ENCODE assay signal across 9 cellular contexts in genomic region chr19:11506101-11506555, GRCh38. TPM values are rescaled to one million over a fixed set of nuclear protein-coding genes. Genes with fewer than 3 reads are reported as not detected.
DNase-seq lines count a peak whose midpoint lies in the region; ATAC-seq lines count a peak whose summit lies in the region.
"Had no signal": no experiment of that assay in that cellular context is flagged by ENCODE, and none has a peak within 500 bp of the region (broad histone marks: within the 10 kb centered on the region; RNA-seq: fewer than 3 reads in every experiment).

No MANE protein-coding gene starts in this region.

- peaks cover 27% of the 10 kb centered on the region for H3K4me1 Mint-ChIP-seq in activated CD4-positive, alpha-beta T cell treated with anti-CD3 and anti-CD28 coated beads, Interleukin-2, amount 10 ng/mL, durations not matched to agents 7 days and 5 days
- peaks cover 22% of the 10 kb centered on the region for H3K4me1 Mint-ChIP-seq in activated CD4-positive, alpha-beta memory T cell treated with anti-CD3 and anti-CD28 coated beads, Interleukin-2, amount 10 ng/mL, durations not matched to agents 7 days and 5 days
- H3K4me1 Mint-ChIP-seq in stimulated activated effector memory CD8-positive, alpha-beta T cell treated with anti-CD3 and anti-CD28 coated beads, Interleukin-12 subunit alpha, Interleukin-12 subunit beta, amount 100 ng/mL, for 72 hours: peaks cover 31% of the 10 kb centered on the region

- H3K27me3 Mint-ChIP-seq in activated CD4-positive, alpha-beta T cell treated with anti-CD3 and anti-CD28 coated beads, Interleukin-2, amount 10 ng/mL, durations not matched to agents 7 days and 5 days: no peaks in the 10 kb centered on the region
- H3K27me3 Mint-ChIP-seq in activated CD4-positive, alpha-beta memory T cell treated with anti-CD3 and anti-CD28 coated beads, Interleukin-2, amount 10 ng/mL, durations not matched to agents 7 days and 5 days: no peaks in the 10 kb centered on the region

- WGBS in right cardiac atrium: 28% methylated on average over 20 of the region's 20 CpGs

- intact Hi-C loops in right cardiac atrium (cut with DNase I): no loop called here

- POLR2A ChIA-PET in activated CD4-positive, alpha-beta T cell treated with anti-CD3 and anti-CD28 coated beads, Interleukin-2, amount 10 ng/mL, durations not matched to agents 7 days and 5 days (lab: Charles Lee): interaction anchor here (0.6 kb wide), 1 partner anchor 30 kb away, joined by 6 read pairs; no protein-coding TSS in a partner anchor
- POLR2A ChIA-PET in activated CD4-positive, alpha-beta memory T cell treated with anti-CD3 and anti-CD28 coated beads, Interleukin-2, amount 10 ng/mL, durations not matched to agents 7 days and 5 days (lab: Charles Lee): interaction anchor here (0.9 to 3.2 kb wide), 7 partner anchors 14 to 131 kb away, joined by 3 to 14 read pairs (median 3); partner anchors contain the start of genes ECSIT and SWSAP1

- H3K27ac Mint-ChIP-seq in activated CD4-positive, alpha-beta T cell treated with anti-CD3 and anti-CD28 coated beads, Interleukin-2, amount 10 ng/mL, durations not matched to agents 7 days and 5 days: peak overlapping the region; percentile 94
- H3K27ac Mint-ChIP-seq in activated CD4-positive, alpha-beta memory T cell treated with anti-CD3 and anti-CD28 coated beads, Interleukin-2, amount 10 ng/mL, durations not matched to agents 7 days and 5 days: peak overlapping the region; percentile 84
- H3K27ac Mint-ChIP-seq in stimulated activated effector memory CD8-positive, alpha-beta T cell treated with anti-CD3 and anti-CD28 coated beads, Interleukin-12 subunit alpha, Interleukin-12 subunit beta, amount 100 ng/mL, for 72 hours: peak overlapping the region; percentile 97

- no peaks in the 10 kb centered on the region for H3K9me3 Mint-ChIP-seq in activated CD4-positive, alpha-beta T cell treated with anti-CD3 and anti-CD28 coated beads, Interleukin-2, amount 10 ng/mL, durations not matched to agents 7 days and 5 days
- H3K9me3 Mint-ChIP-seq in activated CD4-positive, alpha-beta memory T cell treated with anti-CD3 and anti-CD28 coated beads, Interleukin-2, amount 10 ng/mL, durations not matched to agents 7 days and 5 days: no peaks in the 10 kb centered on the region
- H3K9me3 Mint-ChIP-seq in stimulated activated effector memory CD8-positive, alpha-beta T cell treated with anti-CD3 and anti-CD28 coated beads, Interleukin-12 subunit alpha, Interleukin-12 subunit beta, amount 100 ng/mL, for 72 hours: no peaks in the 10 kb centered on the region

- H3K27me3 ChIP-seq in right cardiac atrium (ENCODE audit: control insufficient read depth, insufficient read depth): no peaks in the 10 kb centered on the region

- H3K9me3 ChIP-seq in right cardiac atrium (ENCODE audit: control insufficient read depth, low read length): no peaks in the 10 kb centered on the region

- no peaks in the 10 kb centered on the region for H3K4me1 ChIP-seq in right cardiac atrium (ENCODE audit: control insufficient read depth, insufficient read depth, low read length)

- peak overlapping the region; percentile 87 for H3K4me3 Mint-ChIP-seq in activated CD4-positive, alpha-beta T cell treated with anti-CD3 and anti-CD28 coated beads, Interleukin-2, amount 10 ng/mL, durations not matched to agents 7 days and 5 days
- H3K4me3 Mint-ChIP-seq in activated CD4-positive, alpha-beta memory T cell treated with anti-CD3 and anti-CD28 coated beads, Interleukin-2, amount 10 ng/mL, durations not matched to agents 7 days and 5 days: peak overlapping the region; percentile 81
- peak overlapping the region; percentile 85 for H3K4me3 Mint-ChIP-seq in stimulated activated effector memory CD8-positive, alpha-beta T cell treated with anti-CD3 and anti-CD28 coated beads, Interleukin-12 subunit alpha, Interleukin-12 subunit beta, amount 100 ng/mL, for 72 hours

- H3K36me3 Mint-ChIP-seq in activated CD4-positive, alpha-beta T cell treated with anti-CD3 and anti-CD28 coated beads, Interleukin-2, amount 10 ng/mL, durations not matched to agents 7 days and 5 days (ENCODE audit: low read depth): peaks cover 8% of the 10 kb centered on the region
- H3K36me3 Mint-ChIP-seq in activated CD4-positive, alpha-beta memory T cell treated with anti-CD3 and anti-CD28 coated beads, Interleukin-2, amount 10 ng/mL, durations not matched to agents 7 days and 5 days (ENCODE audit: low read depth): peaks cover 6% of the 10 kb centered on the region
- peaks cover 54% of the 10 kb centered on the region for H3K36me3 Mint-ChIP-seq in stimulated activated effector memory CD8-positive, alpha-beta T cell treated with anti-CD3 and anti-CD28 coated beads, Interleukin-12 subunit alpha, Interleukin-12 subunit beta, amount 100 ng/mL, for 72 hours

- peak overlapping the region; percentile 77 for H3K4me3 ChIP-seq in right cardiac atrium (ENCODE audit: low read length)

- CTCF ChIA-PET in activated CD4-positive, alpha-beta T cell treated with anti-CD3 and anti-CD28 coated beads, Interleukin-2, amount 10 ng/mL, durations not matched to agents 7 days and 5 days (lab: Charles Lee): no interaction called here
- CTCF ChIA-PET in activated CD4-positive, alpha-beta memory T cell treated with anti-CD3 and anti-CD28 coated beads, Interleukin-2, amount 10 ng/mL, durations not matched to agents 7 days and 5 days (lab: Charles Lee): interaction anchor here (0.5 to 1.5 kb wide), 4 partner anchors 9 to 125 kb away, joined by 3 to 4 read pairs (median 4); no protein-coding TSS in a partner anchor

- DNase-seq in activated CD4-positive, alpha-beta T cell treated with anti-CD3 and anti-CD28 coated beads, Interleukin-2, amount 10 ng/mL, durations not matched to agents 7 days and 5 days: no peak
- DNase-seq in activated CD4-positive, alpha-beta T cell treated with anti-CD3 and anti-CD28 coated beads, Interleukin-2, amount 50 U/mL, for 1 hour: no peak
- no peak for DNase-seq in activated CD4-positive, alpha-beta memory T cell treated with anti-CD3 and anti-CD28 coated beads, Interleukin-2, amount 10 ng/mL, durations not matched to agents 7 days and 5 days
- DNase-seq in right cardiac atrium (peak in 1 of 3 donors; percentile 70), DMS79 (lab: John Stamatoyannopoulos, UW) (no peak), AG20443 (ENCODE audit: low spot score) (no peak)
- DNase-seq in stimulated activated effector memory CD8-positive, alpha-beta T cell treated with anti-CD3 and anti-CD28 coated beads, Interleukin-12 subunit alpha, Interleukin-12 subunit beta, amount 100 ng/mL, for 72 hours (ENCODE audit: low spot score in 2 of 2): no peak

- ATAC-seq in HG03097 (IDR thresholded peaks at IDR 0.05; ENCODE audit: low FRiP score, unreplicated experiment) (peak; percentile 30), right cardiac atrium (peak; percentile 25 to 34)
- ATAC-seq in stimulated activated effector memory CD8-positive, alpha-beta T cell treated with anti-CD3 and anti-CD28 coated beads, Interleukin-12 subunit alpha, Interleukin-12 subunit beta, amount 100 ng/mL, for 72 hours: peak; percentile 49

- peak overlapping the region; percentile 14 for H3K27ac ChIP-seq in right cardiac atrium (ENCODE audit: low read length)

RNA-seq across cellular contexts. Expression of gene ZNF653, which starts 0.5 kb away (rescaled TPM):
- total RNA-seq in activated CD4-positive, alpha-beta T cell treated with anti-CD3 and anti-CD28 coated beads, Interleukin-2, amount 10 ng/mL, durations not matched to agents 7 days and 5 days: 10 to 100 TPM; 21.4 to 24.4 TPM
- 10 to 100 TPM; 15.6 to 16.5 TPM for total RNA-seq in activated CD4-positive, alpha-beta memory T cell treated with anti-CD3 and anti-CD28 coated beads, Interleukin-2, amount 10 ng/mL, durations not matched to agents 7 days and 5 days
- total RNA-seq in right cardiac atrium: 1 to 10 TPM; 3.1 to 5.4 (median 4.4) TPM
- polyA plus RNA-seq in right cardiac atrium: 4.5 TPM

RNA-seq across cellular contexts. Expression of gene ECSIT, which starts 22.8 kb away (rescaled TPM):
- 10 to 100 TPM; 21.6 to 28.8 TPM for total RNA-seq in activated CD4-positive, alpha-beta T cell treated with anti-CD3 and anti-CD28 coated beads, Interleukin-2, amount 10 ng/mL, durations not matched to agents 7 days and 5 days
- 10 to 100 TPM; 24.8 to 26.8 TPM for total RNA-seq in activated CD4-positive, alpha-beta memory T cell treated with anti-CD3 and anti-CD28 coated beads, Interleukin-2, amount 10 ng/mL, durations not matched to agents 7 days and 5 days
- 100 to 1,000 TPM in 2 of 4 donors, 10 to 100 TPM in 2; 88.1 to 126 (median 105) TPM for total RNA-seq in right cardiac atrium
- 133 TPM for polyA plus RNA-seq in right cardiac atrium

RNA-seq across cellular contexts. Expression of gene ELAVL3, which starts 25.3 kb away (rescaled TPM):
- under 1 TPM in 1 of 2 experiments, not detected in 1; 0.50 TPM for total RNA-seq in activated CD4-positive, alpha-beta T cell treated with anti-CD3 and anti-CD28 coated beads, Interleukin-2, amount 10 ng/mL, durations not matched to agents 7 days and 5 days
- total RNA-seq in activated CD4-positive, alpha-beta memory T cell treated with anti-CD3 and anti-CD28 coated beads, Interleukin-2, amount 10 ng/mL, durations not matched to agents 7 days and 5 days: not detected
- total RNA-seq in right cardiac atrium: not detected
- 0.14 TPM for polyA plus RNA-seq in right cardiac atrium
- total RNA-seq: glomerular endothelial cell had no signal

RNA-seq across cellular contexts. Expression of gene CNN1, which starts 32.5 kb away (rescaled TPM):
- total RNA-seq in activated CD4-positive, alpha-beta T cell treated with anti-CD3 and anti-CD28 coated beads, Interleukin-2, amount 10 ng/mL, durations not matched to agents 7 days and 5 days: not detected
- total RNA-seq in activated CD4-positive, alpha-beta memory T cell treated with anti-CD3 and anti-CD28 coated beads, Interleukin-2, amount 10 ng/mL, durations not matched to agents 7 days and 5 days: not detected
- 100 to 1,000 TPM; 150 to 246 (median 173) TPM for total RNA-seq in right cardiac atrium
- polyA plus RNA-seq in right cardiac atrium: 298 TPM

RNA-seq across cellular contexts. Expression of gene ELOF1, which starts 52.9 kb away (rescaled TPM):
- 10 to 100 TPM; 52.2 to 53.9 TPM for total RNA-seq in activated CD4-positive, alpha-beta T cell treated with anti-CD3 and anti-CD28 coated beads, Interleukin-2, amount 10 ng/mL, durations not matched to agents 7 days and 5 days
- 10 to 100 TPM; 49.7 to 50.2 TPM for total RNA-seq in activated CD4-positive, alpha-beta memory T cell treated with anti-CD3 and anti-CD28 coated beads, Interleukin-2, amount 10 ng/mL, durations not matched to agents 7 days and 5 days
- 10 to 100 TPM; 35.2 to 47.4 (median 41.0) TPM for total RNA-seq in right cardiac atrium
- polyA plus RNA-seq in right cardiac atrium: 54.9 TPM
